10 cellular contexts compared by ENCODE assay signal in genomic region chr1:221823149-221823548, GRCh38.
DNase-seq lines count a peak whose midpoint lies in the region; ATAC-seq, FAIRE-seq and TF ChIP-seq lines count a peak whose summit lies in the region.
"Had no signal": no experiment of that assay in that cellular context is flagged by ENCODE, and none has a peak within 500 bp of the region (broad histone marks: within the 10 kb centered on the region; RNA-seq: fewer than 3 reads in every experiment).

No MANE protein-coding gene starts in this region.

- POLR2A ChIA-PET in RWPE1 (lab: Yijun Ruan, JAX; ENCODE audit: low non-redundant PET), result no interaction called here

- ATAC-seq in GM19351 (IDR thresholded peaks at IDR 0.05; ENCODE audit: unreplicated experiment) (peak; percentile 70), HG02763 (IDR thresholded peaks at IDR 0.05; ENCODE audit: unreplicated experiment) (peak; percentile 64), HG03457 (IDR thresholded peaks at IDR 0.05; ENCODE audit: unreplicated experiment) (peak; percentile 73)
- ATAC-seq: K562, Panc1 had no signal

- no peak for TF ChIP-seq POLR2A in GM12892 (IDR thresholded peaks at IDR 0.05; ENCODE audit: low read depth, low read length)

- CTCF ChIA-PET in RWPE1 (lab: Yijun Ruan, JAX), result interaction anchor here (0.6 kb wide), 1 partner anchor 320 kb away, joined by 3 read pairs; no protein-coding TSS in a partner anchor

- H3K27ac ChIP-seq in RWPE1, result no peak overlapping the region

- DNase-seq in GM12892 (ENCODE audit: insufficient read length) (no peak), RCC 7860 (ENCODE audit: low spot score) (no peak), ecto neural progenitor cell (ENCODE audit: low spot score) (no peak), RWPE1 (ENCODE audit: low spot score) (no peak), SK-N-DZ (ENCODE audit: low spot score) (no peak)

- FAIRE-seq in GM12892 (lab: Jason Lieb, UNC) (peak; percentile 82), RCC 7860 (lab: Jason Lieb, UNC) (no peak)
- FAIRE-seq: K562 had no signal

- TF ChIP-seq CTCF in RWPE1 (conservative IDR thresholded peaks at IDR 0.05; ENCODE audit: low read depth), result no peak
